In the genomic region with DNA sequence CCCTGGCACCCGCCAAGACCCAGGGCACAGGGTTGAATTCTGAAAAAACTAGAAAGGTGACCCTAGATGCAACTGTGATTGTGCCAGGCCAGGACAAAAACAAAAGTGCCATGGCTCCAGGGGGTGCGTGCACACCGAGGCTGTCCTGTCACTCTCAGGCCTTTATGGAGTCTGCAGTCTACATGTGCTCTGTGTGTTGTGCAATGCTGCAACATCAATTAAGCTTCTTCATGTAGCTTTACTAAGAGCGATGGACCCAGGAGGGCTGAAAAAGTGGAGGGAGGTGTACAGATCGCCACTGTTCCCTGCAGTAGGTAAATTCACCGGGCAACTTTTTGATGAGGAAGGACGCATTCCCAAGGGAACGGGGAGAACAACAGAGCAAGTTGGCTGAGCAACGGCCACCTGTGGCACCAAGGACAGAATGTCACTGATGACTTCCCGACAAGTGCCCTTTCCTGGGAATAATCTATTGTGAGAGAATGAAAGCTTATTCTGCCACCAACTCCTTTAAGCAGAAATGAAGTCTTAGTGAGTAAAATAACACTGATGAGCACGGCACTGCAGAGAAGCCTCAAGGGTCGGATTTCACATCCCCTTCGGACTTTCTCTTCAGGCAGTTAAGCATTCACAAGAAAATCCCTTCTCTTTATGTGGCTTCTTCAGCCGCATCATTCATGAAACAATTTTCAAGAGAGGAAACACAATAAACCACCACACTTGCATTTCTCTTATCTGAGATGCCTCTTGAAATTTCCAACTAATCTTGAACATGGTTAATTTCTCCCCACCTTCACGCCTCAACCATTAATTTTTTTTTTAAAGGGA, we compare ENCODE assay signal across 14 cellular contexts.
DNase-seq lines count a peak whose midpoint lies in the region; ATAC-seq, FAIRE-seq and TF ChIP-seq lines count a peak whose summit lies in the region.
"Had no signal": no experiment of that assay in that cellular context is flagged by ENCODE, and none has a peak within 500 bp of the region (broad histone marks: within the 10 kb centered on the region; RNA-seq: fewer than 3 reads in every experiment).

No MANE protein-coding gene starts in this region.

- TF ChIP-seq RAD21 in H1 (IDR thresholded peaks at IDR 0.05 in 1 of 2, conservative IDR thresholded peaks at IDR 0.05 in 1 of 2; ENCODE audit: low read depth in 2 of 2, low read length in 2 of 2): no peak

- no peak overlapping the region for H3K4me3 Mint-ChIP-seq in activated CD8-positive, alpha-beta T cell treated with anti-CD3 and anti-CD28 coated beads for 36 hours
- H3K4me3 Mint-ChIP-seq: T-helper 2 cell treated with Interferon-gamma antibody and Interleukin-4, amounts not matched to agents 5 μg/mL and 100 μg/mL, for 36 hours had no signal

- no peak for TF ChIP-seq CTCF in H1 (IDR thresholded peaks at IDR 0.05; ENCODE audit: control extremely low read depth in 1 of 3, insufficient read depth in 1 of 3, low read depth in 1 of 3, low read length in 3 of 3)
- no peak for TF ChIP-seq CTCF in activated CD8-positive, alpha-beta T cell treated with anti-CD3 and anti-CD28 coated beads for 36 hours (IDR thresholded peaks at IDR 0.05)

- no peak overlapping the region for H4K5ac ChIP-seq in H1 (ENCODE audit: insufficient read length, low read depth, low read length)

- H2BK120ac ChIP-seq in H1 (replicated peaks; ENCODE audit: low read depth, low read length): no peak overlapping the region

- H3K4me2 ChIP-seq in H1 (ENCODE audit: insufficient read depth in 1 of 2, low read depth in 2 of 2, low read length in 2 of 2): peak overlapping the region; percentile 25 to 30; a peak in 2 of 4 replicates

- H3K4me3 ChIP-seq in H1 (ENCODE audit: extremely low read depth in 1 of 4, insufficient read depth in 2 of 4, low read depth in 3 of 4, low read length in 4 of 4): no peak overlapping the region
- H3K4me3 ChIP-seq: pancreas had no signal

- no peaks in the 10 kb centered on the region for H3K79me2 ChIP-seq in H1 (ENCODE audit: control insufficient read depth in 1 of 2, insufficient read depth in 2 of 2, low read length in 2 of 2)

- no peak overlapping the region for H3K56ac ChIP-seq in H1 (replicated peaks; ENCODE audit: insufficient read length, low read depth, low read length)

- no peak for DNase-seq in GM12892 (ENCODE audit: insufficient read length)
- no peak for DNase-seq in H1 (ENCODE audit: low read depth in 1 of 2, low spot score in 2 of 2)
- no peak for DNase-seq in UCSD-AML1 (lab: John Stamatoyannopoulos, UW; ENCODE audit: unreplicated experiment)
- no peak for DNase-seq in RKO (ENCODE audit: low spot score)
- no peak for DNase-seq in HUDEP-2 (lab: John Stamatoyannopoulos, UW; ENCODE audit: unreplicated experiment in 76 of 76)
- no peak for DNase-seq in activated CD8-positive, alpha-beta T cell treated with anti-CD3 and anti-CD28 coated beads for 36 hours
- DNase-seq: amniotic stem cell; effector CD8-positive, alpha-beta T cell; NCI-H1694 treated with DMSO at 0.1 percent for 48 hours; pancreas; stimulated activated CD4-positive, alpha-beta T cell treated with anti-CD3 and anti-CD28 coated beads, Interleukin-4, amount 100 ng/mL, for 24 hours had no signal

- H3K18ac ChIP-seq in H1 (ENCODE audit: extremely low read depth, low read length): peak overlapping the region; percentile 25; the same call in 1 of the 2 replicates

- H4K91ac ChIP-seq in H1 (replicated peaks; ENCODE audit: insufficient read length, low read length): no peak overlapping the region

- 68% methylated on average over 15 of the region's 15 CpGs; no CpG with 5 or more reads in 1 of the 2 experiments for WGBS in H1 (ENCODE audit: extremely low coverage in 1 of 2, insufficient coverage in 1 of 2, insufficient read length in 1 of 2, insufficient replicate concordance in 2 of 2, low coverage in 1 of 2, low lambda C conversion rate in 2 of 2, missing lambda C conversion rate in 1 of 2), 2 experiments

- no peak overlapping the region for H3K23ac ChIP-seq in H1 (ENCODE audit: insufficient read length)

- no peaks in the 10 kb centered on the region for H3K27me3 ChIP-seq in H1 (replicated peaks in 1 of 4; ENCODE audit: control insufficient read depth in 3 of 4, extremely low read depth in 1 of 4, insufficient read depth in 3 of 4, low read length in 3 of 4)
- H3K27me3 ChIP-seq: pancreas had no signal

- peak; percentile 69 for ATAC-seq in GM21526 (IDR thresholded peaks at IDR 0.05; ENCODE audit: low FRiP score, unreplicated experiment)
- peak; percentile 41 for ATAC-seq in HG03558 (IDR thresholded peaks at IDR 0.05; ENCODE audit: extremely low read depth, unreplicated experiment)
- no peak for ATAC-seq in activated CD8-positive, alpha-beta T cell treated with anti-CD3 and anti-CD28 coated beads for 36 hours
- ATAC-seq: pancreas had no signal

- no peak overlapping the region for H3K4ac ChIP-seq in H1 (replicated peaks; ENCODE audit: insufficient read length, low read depth, low read length)

- TF ChIP-seq POLR2A in GM12892 (IDR thresholded peaks at IDR 0.05; ENCODE audit: low read depth, low read length) (no peak), H1 (IDR thresholded peaks at IDR 0.05; ENCODE audit: control extremely low read depth in 1 of 2, low read depth in 2 of 2, low read length in 2 of 2) (no peak)

- no peaks in the 10 kb centered on the region for H3K36me3 Mint-ChIP-seq in activated CD8-positive, alpha-beta T cell treated with anti-CD3 and anti-CD28 coated beads for 36 hours (ENCODE audit: low read depth)

- TF ChIP-seq EP300 in H1 (IDR thresholded peaks at IDR 0.05; ENCODE audit: borderline replicate concordance in 1 of 2, low read depth in 2 of 2, low read length in 2 of 2): no peak

- H2BK12ac ChIP-seq in H1 (ENCODE audit: low read depth, low read length): no peak overlapping the region

- H3K27me3 Mint-ChIP-seq in activated CD8-positive, alpha-beta T cell treated with anti-CD3 and anti-CD28 coated beads for 36 hours: peaks cover 15% of the 10 kb centered on the region

- H3K36me3 ChIP-seq in H1 (ENCODE audit: control insufficient read depth in 2 of 4, insufficient read depth in 4 of 4, low read length in 3 of 4): no peaks in the 10 kb centered on the region
- H3K36me3 ChIP-seq: pancreas had no signal

- no peak overlapping the region for H2AK5ac ChIP-seq in H1 (ENCODE audit: low read depth, low read length)

- no peak overlapping the region for H3K27ac Mint-ChIP-seq in activated CD8-positive, alpha-beta T cell treated with anti-CD3 and anti-CD28 coated beads for 36 hours
- H3K27ac Mint-ChIP-seq: T-helper 2 cell treated with Interferon-gamma antibody and Interleukin-4, amounts not matched to agents 5 μg/mL and 100 μg/mL, for 36 hours had no signal

- 0 out of 2 replicates have a peak overlapping the region, but pooled peaks have one; percentile 19 for H2BK15ac ChIP-seq in H1 (ENCODE audit: low read length)

- peak; percentile 71 for FAIRE-seq in GM12892 (lab: Jason Lieb, UNC)
- FAIRE-seq in H1 (lab: Jason Lieb, UNC): no peak
- FAIRE-seq: pancreas had no signal

- H3K14ac ChIP-seq in H1 (ENCODE audit: insufficient read length): no peak overlapping the region

- no peaks in the 10 kb centered on the region for H3K4me1 Mint-ChIP-seq in activated CD8-positive, alpha-beta T cell treated with anti-CD3 and anti-CD28 coated beads for 36 hours (ENCODE audit: low read depth)

- H4K8ac ChIP-seq in H1 (ENCODE audit: extremely low read depth, insufficient read depth, low read length): no peak overlapping the region

- no peak overlapping the region; the same call in 1 of the 2 replicates for H2BK5ac ChIP-seq in H1 (ENCODE audit: low read depth, low read length)

- H3K9me3 ChIP-seq in H1 (ENCODE audit: insufficient read depth in 2 of 2, low read depth in 1 of 2, low read length in 1 of 2): 0 out of 4 replicates have a peak, but pooled peaks cover under 1% of the 10 kb centered on the region in 2 experiments
- H3K9me3 ChIP-seq: pancreas had no signal

- H4K20me1 ChIP-seq in H1 (replicated peaks in 1 of 2; ENCODE audit: control insufficient read depth in 1 of 2, insufficient read depth in 2 of 2, low read length in 2 of 2): no peaks in the 10 kb centered on the region

- H3K79me1 ChIP-seq in H1 (ENCODE audit: low read depth, low read length): no peaks in the 10 kb centered on the region

- POLR2A ChIA-PET in H1 (lab: Charles Lee; ENCODE audit: partially characterized antibody): no interaction called here
- POLR2A ChIA-PET in activated CD8-positive, alpha-beta T cell treated with anti-CD3 and anti-CD28 coated beads for 36 hours (lab: Charles Lee): no interaction called here

- H2BK20ac ChIP-seq in H1 (ENCODE audit: low read length): no peak overlapping the region

- peaks cover 1% of the 10 kb centered on the region for H3K9me3 Mint-ChIP-seq in activated CD8-positive, alpha-beta T cell treated with anti-CD3 and anti-CD28 coated beads for 36 hours
- H3K9me3 Mint-ChIP-seq: T-helper 2 cell treated with Interferon-gamma antibody and Interleukin-4, amounts not matched to agents 5 μg/mL and 100 μg/mL, for 36 hours had no signal

- CTCF ChIA-PET in H1 (lab: Charles Lee; ENCODE audit: partially characterized antibody): no interaction called here
- CTCF ChIA-PET in activated CD8-positive, alpha-beta T cell treated with anti-CD3 and anti-CD28 coated beads for 36 hours (lab: Charles Lee): no interaction called here

- H3K27ac ChIP-seq in H1 (ENCODE audit: low read depth, low read length): no peak overlapping the region
- H3K27ac ChIP-seq: pancreas had no signal

- H3K23me2 ChIP-seq in H1 (ENCODE audit: low read depth, low read length): no peaks in the 10 kb centered on the region

- intact Hi-C loops in activated CD8-positive, alpha-beta T cell treated with anti-CD3 and anti-CD28 coated beads for 36 hours (cut with micrococcal nuclease): no loop called here

- peak overlapping the region; percentile 86 for H2AFZ ChIP-seq in H1 (ENCODE audit: low read length)

- H3K4me1 ChIP-seq in H1 (replicated peaks in 1 of 4; ENCODE audit: control insufficient read depth in 3 of 4, insufficient read depth in 4 of 4, low read length in 3 of 4): peaks cover 4 to 8% (median 5%) of the 10 kb centered on the region in 4 experiments; a peak in 5 of 7 replicates
- H3K4me1 ChIP-seq: pancreas had no signal

- no peak overlapping the region for H3K9ac ChIP-seq in H1 (replicated peaks in 1 of 4; ENCODE audit: extremely low read depth in 1 of 4, low read depth in 3 of 4, low read length in 3 of 4)

TF ChIP-seq in H1, 55 proteins besides CTCF, POLR2A, EP300 and RAD21:
- TF ChIP-seq MAFK (IDR thresholded peaks at IDR 0.05; ENCODE audit: low read depth, low read length) (no peak), CEBPB (IDR thresholded peaks at IDR 0.05; ENCODE audit: low read depth, low read length) (0 out of 2 replicates have a peak, but pooled peaks have one; percentile 16)
